ENCODE assay signal across 8 cellular contexts in the genomic region with DNA sequence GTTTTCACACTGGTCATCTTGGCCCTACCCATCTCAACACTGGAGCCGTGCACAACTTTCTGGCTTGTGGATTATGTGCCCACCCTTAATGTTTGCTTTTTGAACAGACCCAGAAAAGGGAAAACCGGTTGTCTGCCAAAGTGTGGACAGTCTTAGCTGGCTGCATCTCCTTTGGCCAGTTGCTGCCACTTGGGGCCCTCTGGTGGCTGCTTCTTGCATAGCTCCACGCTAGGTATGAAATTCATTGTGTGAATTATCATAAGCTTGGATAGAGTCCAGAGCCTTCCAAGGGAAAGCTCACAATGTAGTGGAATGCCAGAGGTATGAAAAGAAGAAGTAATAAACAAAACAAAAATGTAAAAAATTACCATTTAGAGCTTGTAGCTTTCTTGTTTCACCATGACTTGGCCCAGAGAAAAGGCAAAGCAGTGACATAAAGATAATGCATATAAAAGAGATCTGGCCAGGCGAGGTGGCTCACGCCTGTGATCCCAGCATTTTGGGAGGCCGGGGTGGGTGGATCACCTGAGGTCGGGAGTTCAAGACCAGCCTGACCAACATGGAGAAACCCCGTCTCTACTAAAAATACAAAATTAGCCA. TPM values are rescaled to one million over a fixed set of nuclear protein-coding genes. Genes with fewer than 3 reads are reported as not detected.
DNase-seq lines count a peak whose midpoint lies in the region; ATAC-seq and TF ChIP-seq lines count a peak whose summit lies in the region.

No MANE protein-coding gene starts in this region.

- ATAC-seq in GM19043 (IDR thresholded peaks at IDR 0.05; ENCODE audit: low read depth, unreplicated experiment) (peak; percentile 70), HG03378 (IDR thresholded peaks at IDR 0.05; ENCODE audit: unreplicated experiment) (peak; percentile 65), aorta (ENCODE audit: low FRiP score) (peak; percentile 80)

- H3K9me3 ChIP-seq in PC-9 (ENCODE audit: insufficient read depth, low read depth), result no peaks in the 10 kb centered on the region
- peaks cover 4% of the 10 kb centered on the region for H3K9me3 ChIP-seq in aorta (ENCODE audit: control insufficient read depth, low read length)

- POLR2A ChIA-PET in PC-9 (lab: Charles Lee; ENCODE audit: unreplicated experiment), result interaction anchor here (0.7 kb wide), 1 partner anchor 562 kb away, joined by 3 read pairs; no protein-coding TSS in a partner anchor

- H3K4me2 ChIP-seq in PC-9, result no peak overlapping the region

- DNase-seq in Caki2 (ENCODE audit: low read depth) (peak; percentile 31), PC-9 (peak; percentile 55 to 78), glomerular visceral epithelial cell (ENCODE audit: extremely low spot score) (peak; percentile 63), posterior vena cava (ENCODE audit: low spot score) (peak; percentile 90), aorta (peak; percentile 78 to 89)
- DNase-seq in activated T-helper 9 cell treated with anti-CD3 and anti-CD28 coated beads, Interleukin-2, amount 50 U/mL, for 16 hours (ENCODE audit: low read depth), result peak; percentile 3

- CTCF ChIA-PET in PC-9 (lab: Charles Lee), result interaction anchor here (0.6 to 1.1 kb wide), 7 partner anchors 42 to 589 kb away, joined by 3 to 11 read pairs (median 5); partner anchors contain the start of gene GM2A

- H3K36me3 ChIP-seq in PC-9 (ENCODE audit: low read depth) (no peaks in the 10 kb centered on the region), aorta (ENCODE audit: control insufficient read depth in 1 of 2, insufficient read depth in 2 of 2, low read length in 1 of 2) (no peaks in the 10 kb centered on the region)

- H3K27ac ChIP-seq in PC-9 (no peak overlapping the region), aorta (ENCODE audit: low read depth in 1 of 2, low read length in 2 of 2) (no peak overlapping the region)

- no peak overlapping the region for H3K4me3 ChIP-seq in PC-9
- H3K4me3 ChIP-seq in aorta (ENCODE audit: low read length in 2 of 2), result no peak overlapping the region

- no TSS peak for BruUV-seq in PC-9 (replicated peaks; lab: Mats Ljungman, UMichigan)

- H3K9me2 ChIP-seq in PC-9 (ENCODE audit: insufficient read depth), result no peaks in the 10 kb centered on the region

- no peaks in the 10 kb centered on the region for H3F3A ChIP-seq in PC-9 (ENCODE audit: insufficient read depth, low read depth)

- intact Hi-C loops in PC-9 (cut with micrococcal nuclease; ENCODE audit: unreplicated experiment) (loop anchor here (1.0 to 5.0 kb wide), 4 partner anchors 190 to 514 kb away; no protein-coding TSS in a partner anchor), posterior vena cava (cut with DNase I) (no loop called here), aorta (cut with DNase I) (no loop called here)

- no peaks in the 10 kb centered on the region for H3K79me2 ChIP-seq in PC-9 (ENCODE audit: low read depth)

- peaks cover 7% of the 10 kb centered on the region; the same call in 1 of the 2 replicates for H3K27me3 ChIP-seq in PC-9 (ENCODE audit: insufficient read depth, low read depth)
- no peaks in the 10 kb centered on the region for H3K27me3 ChIP-seq in aorta (ENCODE audit: control insufficient read depth in 1 of 2, insufficient read depth in 2 of 2, low read length in 1 of 2)

- peak; percentile 91 for TF ChIP-seq CTCF in PC-9 (conservative IDR thresholded peaks at IDR 0.05)

- H2AFZ ChIP-seq in PC-9, result no peak overlapping the region

- H3K4me1 ChIP-seq in PC-9 (replicated peaks; ENCODE audit: insufficient read depth) (no peaks in the 10 kb centered on the region), aorta (ENCODE audit: control insufficient read depth in 1 of 2, insufficient read depth in 2 of 2, low read length in 2 of 2) (no peaks in the 10 kb centered on the region)

- no peaks in the 10 kb centered on the region for H4K20me1 ChIP-seq in PC-9 (ENCODE audit: insufficient read depth)

- in situ Hi-C loops in Caki2 (cut with HindIII; ENCODE audit: low pct_unique_long_range_greater_than_20kb, low sequenced_read_pairs), result no loop called here

- WGBS in aorta, 2 donors, result 53 to 56% methylated on average over 8 of the region's 8 CpGs

RNA-seq across cellular contexts. Expression of gene SLC36A3, which starts 12.5 kb away (rescaled TPM):
- not detected in 2 replicates for total RNA-seq in Caki2 (2014; rRNA removed; shearing (Covaris generic); ENCODE audit: low replicate concordance)
- total RNA-seq in PC-9 (2021), result not detected in 2 replicates
- total RNA-seq in posterior vena cava, result not detected
- total RNA-seq in aorta, result not detected
- not detected for polyA plus RNA-seq in aorta

RNA-seq across cellular contexts. Expression of gene SLC36A2, which starts 31.3 kb away (rescaled TPM):
- not detected in 2 replicates for total RNA-seq in Caki2 (2014; rRNA removed; shearing (Covaris generic); ENCODE audit: low replicate concordance)
- total RNA-seq in PC-9 (2021), result not detected in 2 replicates
- not detected for total RNA-seq in posterior vena cava
- not detected for total RNA-seq in aorta
- not detected for polyA plus RNA-seq in aorta

Comparison
In these comparisons a context has a peak if more than half of its experiments do, and no peak if none do; other contexts are left out.
1. DNase-seq: peak in every context shown above with its lines; median percentile 90 in posterior vena cava; 84 in aorta; 66 in PC-9; 63 in glomerular visceral epithelial cell; 31 in Caki2; 3 in activated T-helper 9 cell treated with anti-CD3 and anti-CD28 coated beads, Interleukin-2, amount 50 U/mL, for 16 hours.